In genomic region chr7:102273749-102274712, GRCh38 we compare ENCODE assay signal across 1 cellular context.
TF ChIP-seq lines count a peak whose summit lies in the region.

No MANE protein-coding gene starts in this region.

TF ChIP-seq in HepG2, 621 proteins besides CTCF, POLR2A, EP300 and RAD21 (continued from another document and continues in another):
- TF ChIP-seq ZNF839 (CRISPR knock-in tag; IDR thresholded peaks at IDR 0.05; ENCODE audit: borderline replicate concordance) (peak; percentile 61; the same call in 1 of the 2 replicates), HIVEP1 (CRISPR knock-in tag; IDR thresholded peaks at IDR 0.05) (peak; percentile 43; the same call in 1 of the 2 replicates), TOPORS (CRISPR knock-in tag; IDR thresholded peaks at IDR 0.05) (0 out of 2 replicates have a peak, but pooled peaks have one; percentile 59), RCOR2 (CRISPR knock-in tag; IDR thresholded peaks at IDR 0.05) (0 out of 2 replicates have a peak, but pooled peaks have one; percentile 22), RARG (CRISPR knock-in tag; IDR thresholded peaks at IDR 0.05; ENCODE audit: low read depth) (no peak), JUN (CRISPR knock-in tag; IDR thresholded peaks at IDR 0.05) (peak; percentile 87), FOXO1 (CRISPR knock-in tag; IDR thresholded peaks at IDR 0.05) (peak; percentile 11; the same call in 1 of the 2 replicates), ARHGAP35 (CRISPR knock-in tag; IDR thresholded peaks at IDR 0.05; ENCODE audit: borderline replicate concordance) (no peak), MIER2 (CRISPR knock-in tag; IDR thresholded peaks at IDR 0.05) (0 out of 2 replicates have a peak, but pooled peaks have one; percentile 14), ZNF558 (CRISPR knock-in tag; IDR thresholded peaks at IDR 0.05; ENCODE audit: borderline replicate concordance) (peak; percentile 36; the same call in 1 of the 2 replicates), ZSCAN31 (CRISPR knock-in tag; IDR thresholded peaks at IDR 0.05; ENCODE audit: low read depth) (0 out of 2 replicates have a peak, but pooled peaks have one; percentile 81), ZMAT3 (CRISPR knock-in tag; conservative IDR thresholded peaks at IDR 0.05) (peak; percentile 75; the same call in 1 of the 2 replicates), PHF21A (CRISPR knock-in tag; IDR thresholded peaks at IDR 0.05) (peak; percentile 74), RFXAP (CRISPR knock-in tag; IDR thresholded peaks at IDR 0.05; ENCODE audit: borderline replicate concordance) (peak; percentile 71; the same call in 1 of the 2 replicates), ZNF33A (CRISPR knock-in tag; IDR thresholded peaks at IDR 0.05; ENCODE audit: borderline replicate concordance) (no peak), KLF12 (CRISPR knock-in tag; IDR thresholded peaks at IDR 0.05; ENCODE audit: borderline replicate concordance) (peak; percentile 36; the same call in 1 of the 2 replicates), SOX6 (IDR thresholded peaks at IDR 0.05) (no peak), SOX6 (CRISPR knock-in tag; IDR thresholded peaks at IDR 0.05) (peak; percentile 81), HNF1B (CRISPR knock-in tag; IDR thresholded peaks at IDR 0.05) (0 out of 2 replicates have a peak, but pooled peaks have one; percentile 13), ZBED4 (CRISPR knock-in tag; IDR thresholded peaks at IDR 0.05; ENCODE audit: borderline replicate concordance) (0 out of 2 replicates have a peak, but pooled peaks have one; percentile 31), ASH2L (IDR thresholded peaks at IDR 0.05; ENCODE audit: insufficient read length, low read depth, low read length) (peak; percentile 17), SMYD3 (CRISPR knock-in tag; IDR thresholded peaks at IDR 0.05) (no peak), SKI (IDR thresholded peaks at IDR 0.05; ENCODE audit: partially characterized antibody) (peak; percentile 63), ZSCAN20 (CRISPR knock-in tag; IDR thresholded peaks at IDR 0.05; ENCODE audit: borderline replicate concordance) (no peak), ELF3 (CRISPR knock-in tag; IDR thresholded peaks at IDR 0.05) (peak; percentile 45), HDAC2 (CRISPR knock-in tag; IDR thresholded peaks at IDR 0.05) (peak; percentile 46; the same call in 1 of the 2 replicates), RARA (CRISPR knock-in tag; IDR thresholded peaks at IDR 0.05) (peak; percentile 88), GRHL1 (CRISPR knock-in tag; conservative IDR thresholded peaks at IDR 0.05) (no peak), NKX3-1 (CRISPR knock-in tag; IDR thresholded peaks at IDR 0.05) (no peak), ZMAT5 (CRISPR knock-in tag; IDR thresholded peaks at IDR 0.05; ENCODE audit: borderline replicate concordance, low read depth) (no peak), IRF2 (CRISPR knock-in tag; IDR thresholded peaks at IDR 0.05) (peak; percentile 71; the same call in 1 of the 2 replicates), ARID2 (CRISPR knock-in tag; IDR thresholded peaks at IDR 0.05; ENCODE audit: borderline replicate concordance) (0 out of 2 replicates have a peak, but pooled peaks have one; percentile 74), FOSL2 (CRISPR knock-in tag; IDR thresholded peaks at IDR 0.05) (peak; percentile 97), HNF4G (IDR thresholded peaks at IDR 0.05; ENCODE audit: borderline replicate concordance, low read depth, low read length) (peak; percentile 43; the same call in 1 of the 2 replicates), HNF4G (CRISPR knock-in tag; IDR thresholded peaks at IDR 0.05; ENCODE audit: borderline replicate concordance, low read depth) (peak; percentile 68; the same call in 1 of the 2 replicates), HDAC1 (CRISPR knock-in tag; IDR thresholded peaks at IDR 0.05) (peak; percentile 82), TFDP2 (CRISPR knock-in tag; IDR thresholded peaks at IDR 0.05) (peak; percentile 48; the same call in 1 of the 2 replicates), SATB2 (CRISPR knock-in tag; IDR thresholded peaks at IDR 0.05) (no peak), GTF3A (CRISPR knock-in tag; conservative IDR thresholded peaks at IDR 0.05) (0 out of 2 replicates have a peak, but pooled peaks have one; percentile 27), KDM3A (CRISPR knock-in tag; IDR thresholded peaks at IDR 0.05; ENCODE audit: low read depth) (0 out of 2 replicates have a peak, but pooled peaks have one; percentile 70), ATAD3A (CRISPR knock-in tag; IDR thresholded peaks at IDR 0.05) (no peak), ZNF10 (CRISPR knock-in tag; IDR thresholded peaks at IDR 0.05; ENCODE audit: borderline replicate concordance, low read depth) (no peak)
- TF ChIP-seq, protein P1, sequence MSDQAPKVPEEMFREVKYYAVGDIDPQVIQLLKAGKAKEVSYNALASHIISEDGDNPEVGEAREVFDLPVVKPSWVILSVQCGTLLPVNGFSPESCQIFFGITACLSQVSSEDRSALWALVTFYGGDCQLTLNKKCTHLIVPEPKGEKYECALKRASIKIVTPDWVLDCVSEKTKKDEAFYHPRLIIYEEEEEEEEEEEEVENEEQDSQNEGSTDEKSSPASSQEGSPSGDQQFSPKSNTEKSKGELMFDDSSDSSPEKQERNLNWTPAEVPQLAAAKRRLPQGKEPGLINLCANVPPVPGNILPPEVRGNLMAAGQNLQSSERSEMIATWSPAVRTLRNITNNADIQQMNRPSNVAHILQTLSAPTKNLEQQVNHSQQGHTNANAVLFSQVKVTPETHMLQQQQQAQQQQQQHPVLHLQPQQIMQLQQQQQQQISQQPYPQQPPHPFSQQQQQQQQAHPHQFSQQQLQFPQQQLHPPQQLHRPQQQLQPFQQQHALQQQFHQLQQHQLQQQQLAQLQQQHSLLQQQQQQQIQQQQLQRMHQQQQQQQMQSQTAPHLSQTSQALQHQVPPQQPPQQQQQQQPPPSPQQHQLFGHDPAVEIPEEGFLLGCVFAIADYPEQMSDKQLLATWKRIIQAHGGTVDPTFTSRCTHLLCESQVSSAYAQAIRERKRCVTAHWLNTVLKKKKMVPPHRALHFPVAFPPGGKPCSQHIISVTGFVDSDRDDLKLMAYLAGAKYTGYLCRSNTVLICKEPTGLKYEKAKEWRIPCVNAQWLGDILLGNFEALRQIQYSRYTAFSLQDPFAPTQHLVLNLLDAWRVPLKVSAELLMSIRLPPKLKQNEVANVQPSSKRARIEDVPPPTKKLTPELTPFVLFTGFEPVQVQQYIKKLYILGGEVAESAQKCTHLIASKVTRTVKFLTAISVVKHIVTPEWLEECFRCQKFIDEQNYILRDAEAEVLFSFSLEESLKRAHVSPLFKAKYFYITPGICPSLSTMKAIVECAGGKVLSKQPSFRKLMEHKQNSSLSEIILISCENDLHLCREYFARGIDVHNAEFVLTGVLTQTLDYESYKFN (CRISPR knock-in tag; conservative IDR thresholded peaks at IDR 0.05) = peak; percentile 84
- TF ChIP-seq, protein P2, sequence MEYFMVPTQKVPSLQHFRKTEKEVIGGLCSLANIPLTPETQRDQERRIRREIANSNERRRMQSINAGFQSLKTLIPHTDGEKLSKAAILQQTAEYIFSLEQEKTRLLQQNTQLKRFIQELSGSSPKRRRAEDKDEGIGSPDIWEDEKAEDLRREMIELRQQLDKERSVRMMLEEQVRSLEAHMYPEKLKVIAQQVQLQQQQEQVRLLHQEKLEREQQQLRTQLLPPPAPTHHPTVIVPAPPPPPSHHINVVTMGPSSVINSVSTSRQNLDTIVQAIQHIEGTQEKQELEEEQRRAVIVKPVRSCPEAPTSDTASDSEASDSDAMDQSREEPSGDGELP (IDR thresholded peaks at IDR 0.05; ENCODE audit: borderline replicate concordance, low read depth) = peak; percentile 79; the same call in 1 of the 2 replicates
- TF ChIP-seq, protein P3, sequence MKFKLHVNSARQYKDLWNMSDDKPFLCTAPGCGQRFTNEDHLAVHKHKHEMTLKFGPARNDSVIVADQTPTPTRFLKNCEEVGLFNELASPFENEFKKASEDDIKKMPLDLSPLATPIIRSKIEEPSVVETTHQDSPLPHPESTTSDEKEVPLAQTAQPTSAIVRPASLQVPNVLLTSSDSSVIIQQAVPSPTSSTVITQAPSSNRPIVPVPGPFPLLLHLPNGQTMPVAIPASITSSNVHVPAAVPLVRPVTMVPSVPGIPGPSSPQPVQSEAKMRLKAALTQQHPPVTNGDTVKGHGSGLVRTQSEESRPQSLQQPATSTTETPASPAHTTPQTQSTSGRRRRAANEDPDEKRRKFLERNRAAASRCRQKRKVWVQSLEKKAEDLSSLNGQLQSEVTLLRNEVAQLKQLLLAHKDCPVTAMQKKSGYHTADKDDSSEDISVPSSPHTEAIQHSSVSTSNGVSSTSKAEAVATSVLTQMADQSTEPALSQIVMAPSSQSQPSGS (CRISPR knock-in tag; IDR thresholded peaks at IDR 0.05) = 0 out of 2 replicates have a peak, but pooled peaks have one; percentile 40
- TF ChIP-seq, protein P4, sequence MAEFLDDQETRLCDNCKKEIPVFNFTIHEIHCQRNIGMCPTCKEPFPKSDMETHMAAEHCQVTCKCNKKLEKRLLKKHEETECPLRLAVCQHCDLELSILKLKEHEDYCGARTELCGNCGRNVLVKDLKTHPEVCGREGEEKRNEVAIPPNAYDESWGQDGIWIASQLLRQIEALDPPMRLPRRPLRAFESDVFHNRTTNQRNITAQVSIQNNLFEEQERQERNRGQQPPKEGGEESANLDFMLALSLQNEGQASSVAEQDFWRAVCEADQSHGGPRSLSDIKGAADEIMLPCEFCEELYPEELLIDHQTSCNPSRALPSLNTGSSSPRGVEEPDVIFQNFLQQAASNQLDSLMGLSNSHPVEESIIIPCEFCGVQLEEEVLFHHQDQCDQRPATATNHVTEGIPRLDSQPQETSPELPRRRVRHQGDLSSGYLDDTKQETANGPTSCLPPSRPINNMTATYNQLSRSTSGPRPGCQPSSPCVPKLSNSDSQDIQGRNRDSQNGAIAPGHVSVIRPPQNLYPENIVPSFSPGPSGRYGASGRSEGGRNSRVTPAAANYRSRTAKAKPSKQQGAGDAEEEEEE (CRISPR knock-in tag; IDR thresholded peaks at IDR 0.05; ENCODE audit: borderline replicate concordance) = no peak
- TF ChIP-seq, protein P5, sequence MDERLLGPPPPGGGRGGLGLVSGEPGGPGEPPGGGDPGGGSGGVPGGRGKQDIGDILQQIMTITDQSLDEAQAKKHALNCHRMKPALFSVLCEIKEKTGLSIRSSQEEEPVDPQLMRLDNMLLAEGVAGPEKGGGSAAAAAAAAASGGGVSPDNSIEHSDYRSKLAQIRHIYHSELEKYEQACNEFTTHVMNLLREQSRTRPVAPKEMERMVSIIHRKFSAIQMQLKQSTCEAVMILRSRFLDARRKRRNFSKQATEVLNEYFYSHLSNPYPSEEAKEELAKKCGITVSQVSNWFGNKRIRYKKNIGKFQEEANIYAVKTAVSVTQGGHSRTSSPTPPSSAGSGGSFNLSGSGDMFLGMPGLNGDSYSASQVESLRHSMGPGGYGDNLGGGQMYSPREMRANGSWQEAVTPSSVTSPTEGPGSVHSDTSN (CRISPR knock-in tag; IDR thresholded peaks at IDR 0.05) = 0 out of 2 replicates have a peak, but pooled peaks have one; percentile 54
